17 cellular contexts compared by ENCODE assay signal in the genomic region with DNA sequence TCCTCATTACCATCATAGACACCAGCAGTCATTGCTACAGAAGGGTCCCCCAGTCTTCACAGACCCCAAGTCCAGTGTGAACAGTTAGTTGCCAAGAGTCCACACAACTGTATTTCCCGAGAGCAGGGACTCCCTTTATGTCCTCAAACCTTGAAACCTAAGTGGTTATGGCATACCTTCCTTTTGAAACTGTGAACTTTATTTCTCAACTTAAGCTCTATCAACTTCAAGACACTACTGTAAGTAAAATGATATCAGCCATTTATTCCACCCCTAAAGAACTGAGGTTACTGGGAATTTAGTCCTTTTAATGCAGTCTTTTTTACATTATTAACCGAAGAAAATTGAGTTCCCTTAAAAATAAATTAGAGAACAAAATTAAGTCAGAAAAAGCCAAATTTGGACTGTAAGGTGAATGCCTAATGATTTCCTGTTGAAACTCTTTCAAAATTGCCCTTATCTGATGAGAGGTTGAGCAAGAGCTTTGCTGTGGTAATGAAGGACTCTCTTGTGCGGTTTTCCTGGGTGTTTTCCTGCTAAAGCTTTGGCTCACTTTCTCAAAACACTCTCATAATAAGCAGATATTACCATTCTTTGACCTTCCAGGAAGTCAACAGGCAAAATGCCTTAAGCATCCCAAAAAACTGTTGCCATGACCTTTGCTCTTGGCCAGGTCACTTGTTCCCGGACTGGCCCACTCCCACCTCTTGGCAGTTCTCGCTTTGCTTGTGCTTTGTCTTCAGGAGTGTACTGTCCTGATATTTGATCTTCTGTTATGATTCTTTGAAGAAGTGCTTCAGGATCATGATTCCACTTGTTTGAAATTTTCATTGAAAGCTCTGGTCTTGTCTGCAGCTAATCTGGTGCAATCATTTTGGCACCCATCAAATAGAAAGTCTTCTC.
A peak's percentile ranks its signal among the peaks of the same experiment; 100 is the strongest.
DNase-seq lines count a peak whose midpoint lies in the region; ATAC-seq and TF ChIP-seq lines count a peak whose summit lies in the region.
"Had no signal": no experiment of that assay in that cellular context is flagged by ENCODE, and none has a peak within 500 bp of the region (broad histone marks: within the 10 kb centered on the region; RNA-seq: fewer than 3 reads in every experiment).

No MANE protein-coding gene starts in this region.

- no peaks in the 10 kb centered on the region for H3K27me3 ChIP-seq in heart left ventricle
- no peaks in the 10 kb centered on the region for H3K27me3 ChIP-seq in suprapubic skin
- H3K27me3 ChIP-seq: ascending aorta, esophagus squamous epithelium, neural progenitor cell had no signal

- no peak for TF ChIP-seq POLR2A in heart left ventricle (IDR thresholded peaks at IDR 0.05)
- TF ChIP-seq POLR2A in suprapubic skin (IDR thresholded peaks at IDR 0.05) = no peak

- no peak for TF ChIP-seq EP300 in suprapubic skin (IDR thresholded peaks at IDR 0.05)

- no peak overlapping the region for H3K27ac ChIP-seq in heart left ventricle
- peak overlapping the region; percentile 45 for H3K27ac ChIP-seq in suprapubic skin
- H3K27ac ChIP-seq: ascending aorta, esophagus squamous epithelium, neural progenitor cell had no signal

- ATAC-seq in heart left ventricle = peak; percentile 54 to 82 (median 68)
- ATAC-seq in GM21367 (IDR thresholded peaks at IDR 0.05; ENCODE audit: unreplicated experiment) = no peak
- ATAC-seq in GM18517 (IDR thresholded peaks at IDR 0.05; ENCODE audit: unreplicated experiment) = no peak

- WGBS in heart left ventricle, 4 donors = 65 to 76% (median 72%) methylated on average over 5 of the region's 5 CpGs
- whole genome bisulfite sequencing in suprapubic skin = 30% methylated on average over 5 of the region's 5 CpGs

- peaks cover 0 to 7% (median 0%) of the 10 kb centered on the region in 12 donors for H3K4me1 ChIP-seq in heart left ventricle
- peaks cover 8% of the 10 kb centered on the region for H3K4me1 ChIP-seq in suprapubic skin
- H3K4me1 ChIP-seq: ascending aorta, neural progenitor cell had no signal

- H3K36me3 ChIP-seq in heart left ventricle = no peaks in the 10 kb centered on the region
- no peaks in the 10 kb centered on the region for H3K36me3 ChIP-seq in suprapubic skin
- H3K36me3 ChIP-seq: ascending aorta, esophagus squamous epithelium, neural progenitor cell had no signal

- intact Hi-C loops in heart left ventricle (cut with DNase I) = no loop called here

- H3K4me3 ChIP-seq in heart left ventricle = no peak overlapping the region
- no peak overlapping the region for H3K4me3 ChIP-seq in suprapubic skin
- H3K4me3 ChIP-seq: ascending aorta, esophagus squamous epithelium, neural progenitor cell had no signal

- DNase-seq in HT-29 (ENCODE audit: low spot score) = peak; percentile 24
- peak; percentile 61 for DNase-seq in SKM-1 treated with dmso at 0.1 percent for 144 hours (lab: John Stamatoyannopoulos, UW; ENCODE audit: unreplicated experiment)
- peak in 4 of 5 donors; percentile 6 to 44 (median 27) for DNase-seq in heart left ventricle
- peak in 1 of 2 donors; percentile 51 for DNase-seq in suprapubic skin (ENCODE audit: low spot score in 2 of 2)
- no peak for DNase-seq in stimulated activated naive CD4-positive, alpha-beta T cell treated with Interleukin-2 at 50 U/mL for 16 hours (lab: John Stamatoyannopoulos, UW)
- no peak for DNase-seq in NCI-H69 (lab: John Stamatoyannopoulos, UW)
- DNase-seq: activated CD4-positive, alpha-beta memory T cell treated with anti-CD3 and anti-CD28 coated beads, Interleukin-2, amount 10 ng/mL, durations not matched to agents 7 days and 5 days; DMS153; esophagus squamous epithelium; NCI-H1105; NCI-H2227 treated with DMSO at 0.1 percent for 48 hours; SK-N-SH; stimulated activated CD4-positive, alpha-beta T cell treated with anti-CD3 and anti-CD28 coated beads, Interleukin-4, amount 100 ng/mL, for 1 hour had no signal

- H3K9me3 ChIP-seq in heart left ventricle (no peaks in the 10 kb centered on the region), suprapubic skin (no peaks in the 10 kb centered on the region)
- H3K9me3 ChIP-seq: ascending aorta, esophagus squamous epithelium, SK-N-SH had no signal

- TF ChIP-seq CTCF in heart left ventricle (IDR thresholded peaks at IDR 0.05) = no peak
- TF ChIP-seq CTCF in suprapubic skin (IDR thresholded peaks at IDR 0.05) = no peak

Comparison
In these comparisons a context has a peak if more than half of its experiments do, and no peak if none do; other contexts are left out.
1. DNase-seq: peak in HT-29 (single experiment), SKM-1 treated with dmso at 0.1 percent for 144 hours (single experiment) and heart left ventricle (4 of 5); none in stimulated activated naive CD4-positive, alpha-beta T cell treated with Interleukin-2 at 50 U/mL for 16 hours (single experiment) and NCI-H69 (single experiment).
2. ATAC-seq: peak in heart left ventricle (4 of 4); none in GM21367 (single experiment) and GM18517 (single experiment).